9 cellular contexts compared by ENCODE assay signal in genomic region chr10:34526758-34527730, GRCh38.
DNase-seq lines count a peak whose midpoint lies in the region; ATAC-seq, FAIRE-seq and TF ChIP-seq lines count a peak whose summit lies in the region.
"Had no signal": no experiment of that assay in that cellular context is flagged by ENCODE, and none has a peak within 500 bp of the region (broad histone marks: within the 10 kb centered on the region; RNA-seq: fewer than 3 reads in every experiment).

No MANE protein-coding gene starts in this region.

- in situ Hi-C loops in HepG2 (cut with HindIII; ENCODE audit: extremely low pct_ligation_motif_present, low pct_unique_long_range_greater_than_20kb) = no loop called here

- no peaks in the 10 kb centered on the region for H4K20me1 ChIP-seq in HepG2 (ENCODE audit: insufficient read depth, low read length)

- H3K27ac ChIP-seq in HUES6 (ENCODE audit: low read depth, low read length) (peak overlapping the region; percentile 79), HepG2 (ENCODE audit: extremely low read length, insufficient read depth, low read length) (no peak overlapping the region), thyroid gland (no peak overlapping the region), Peyer's patch (peak overlapping the region in 1 of 4 donors; percentile 57)

- TF ChIP-seq EP300 in HepG2 (IDR thresholded peaks at IDR 0.05; ENCODE audit: low read depth in 2 of 2, low read length in 2 of 2) (no peak), HepG2 (CRISPR knock-in tag; IDR thresholded peaks at IDR 0.05; ENCODE audit: borderline replicate concordance) (no peak)

- no peaks in the 10 kb centered on the region for H3K27me3 ChIP-seq in HUES6 (ENCODE audit: control insufficient read depth, insufficient read depth, low read length)
- H3K27me3 ChIP-seq in HepG2 (ENCODE audit: control insufficient read depth in 1 of 2, insufficient read depth in 2 of 2, low read length in 2 of 2) = no peaks in the 10 kb centered on the region
- H3K27me3 ChIP-seq in thyroid gland = no peaks in the 10 kb centered on the region
- no peaks in the 10 kb centered on the region for H3K27me3 ChIP-seq in Peyer's patch

- peaks cover 7% of the 10 kb centered on the region; the same call in 1 of the 2 replicates for H3K9me3 ChIP-seq in HUES6 (ENCODE audit: control insufficient read depth, insufficient read depth, low read depth, low read length)
- H3K9me3 ChIP-seq in HepG2 (ENCODE audit: low read length) = no peaks in the 10 kb centered on the region
- H3K9me3 ChIP-seq in thyroid gland = no peaks in the 10 kb centered on the region
- H3K9me3 ChIP-seq in Peyer's patch = no peaks in the 10 kb centered on the region

- H3K4me3 ChIP-seq in HUES6 (ENCODE audit: low read depth, low read length) (no peak overlapping the region), HepG2 (replicated peaks in 1 of 3; ENCODE audit: insufficient read depth in 1 of 3, low read depth in 2 of 3, low read length in 3 of 3) (no peak overlapping the region), thyroid gland (replicated peaks in 1 of 3) (no peak overlapping the region), Peyer's patch (no peak overlapping the region)

- no peak for TF ChIP-seq RAD21 in HepG2 (CRISPR knock-in tag; IDR thresholded peaks at IDR 0.05)

- H3K4me1 ChIP-seq in HUES6 (ENCODE audit: control insufficient read depth, insufficient read depth, low read length) (peaks cover 39% of the 10 kb centered on the region), HepG2 (ENCODE audit: insufficient read depth, low read length) (peaks cover 28% of the 10 kb centered on the region), thyroid gland (peaks cover 12 to 20% of the 10 kb centered on the region in 2 donors), Peyer's patch (peaks cover 0 to 7% (median 0%) of the 10 kb centered on the region in 4 donors)

- peak; percentile 72 for TF ChIP-seq CTCF in chondrocyte (IDR thresholded peaks at IDR 0.05)
- 0 out of 2 replicates have a peak, but pooled peaks have one; percentile 14 for TF ChIP-seq CTCF in HepG2 (CRISPR knock-in tag; IDR thresholded peaks at IDR 0.05)
- TF ChIP-seq CTCF in thyroid gland (IDR thresholded peaks at IDR 0.05) = no peak
- TF ChIP-seq CTCF in Peyer's patch (IDR thresholded peaks at IDR 0.05) = peak in 1 of 6 experiments; percentile 7

- BruUV-seq in HepG2 (replicated peaks; lab: Mats Ljungman, UMichigan) = no TSS peak

- POLR2A ChIA-PET in HepG2 (lab: Yijun Ruan, JAX) = no interaction called here

- H3K27ac Mint-ChIP-seq in chondrocyte (ENCODE audit: unreplicated experiment) = peak overlapping the region; percentile 62
- H3K27ac Mint-ChIP-seq in activated T-helper 1 cell treated with anti-CD3 and anti-CD28 coated beads, Interleukin-12 subunit alpha, Interleukin-12 subunit beta, Interleukin-2, Interleukin-4 antibody, amounts not matched to agents 30 ng/mL and 10 ng/mL and 1 ng/mL, durations not matched to agents 14 hours and 24 hours and 36 hours = no peak overlapping the region

- H3K9ac ChIP-seq in HUES6 (ENCODE audit: low read length) = peak overlapping the region; percentile 20
- H3K9ac ChIP-seq in HepG2 (ENCODE audit: insufficient read depth, low read depth, low read length) = no peak overlapping the region

- H3K4me1 Mint-ChIP-seq in chondrocyte (ENCODE audit: low read depth) = peaks cover 34% of the 10 kb centered on the region
- H3K4me1 Mint-ChIP-seq in activated T-helper 1 cell treated with anti-CD3 and anti-CD28 coated beads, Interleukin-12 subunit alpha, Interleukin-12 subunit beta, Interleukin-2, Interleukin-4 antibody, amounts not matched to agents 30 ng/mL and 10 ng/mL and 1 ng/mL, durations not matched to agents 14 hours and 24 hours and 36 hours (ENCODE audit: low read depth) = peaks cover 6% of the 10 kb centered on the region

- WGBS in HepG2 (ENCODE audit: low lambda C conversion rate) = 97% methylated on average over 7 of the region's 7 CpGs
- WGBS in thyroid gland, 2 donors = 65 to 69% methylated on average over 7 of the region's 7 CpGs

- peaks cover 4% of the 10 kb centered on the region for H3K36me3 Mint-ChIP-seq in chondrocyte (ENCODE audit: low read depth)
- no peaks in the 10 kb centered on the region for H3K36me3 Mint-ChIP-seq in activated T-helper 1 cell treated with anti-CD3 and anti-CD28 coated beads, Interleukin-12 subunit alpha, Interleukin-12 subunit beta, Interleukin-2, Interleukin-4 antibody, amounts not matched to agents 30 ng/mL and 10 ng/mL and 1 ng/mL, durations not matched to agents 14 hours and 24 hours and 36 hours (ENCODE audit: low read depth)

- H3K79me2 ChIP-seq in HepG2 (ENCODE audit: insufficient read depth, low read length) = peaks cover 3% of the 10 kb centered on the region

- no peak overlapping the region for H3K4me3 Mint-ChIP-seq in chondrocyte (ENCODE audit: unreplicated experiment)
- H3K4me3 Mint-ChIP-seq in activated T-helper 1 cell treated with anti-CD3 and anti-CD28 coated beads, Interleukin-12 subunit alpha, Interleukin-12 subunit beta, Interleukin-2, Interleukin-4 antibody, amounts not matched to agents 30 ng/mL and 10 ng/mL and 1 ng/mL, durations not matched to agents 14 hours and 24 hours and 36 hours = no peak overlapping the region

- DNase-seq in AG08395 (ENCODE audit: low spot score) = peak; percentile 82
- DNase-seq in chondrocyte (ENCODE audit: low spot score) = no peak
- no peak for DNase-seq in HepG2 (ENCODE audit: low spot score)
- DNase-seq in activated T-helper 1 cell treated with anti-CD3 and anti-CD28 coated beads, Interleukin-12 subunit alpha, Interleukin-12 subunit beta, Interleukin-2, Interleukin-4 antibody, amounts not matched to agents 30 ng/mL and 10 ng/mL and 1 ng/mL, durations not matched to agents 14 hours and 24 hours and 36 hours (ENCODE audit: low spot score) = no peak
- no peak for DNase-seq in thyroid gland
- DNase-seq in NOMO-1 (lab: John Stamatoyannopoulos, UW; ENCODE audit: unreplicated experiment in 2 of 2) = no peak
- DNase-seq in Peyer's patch = no peak

- H3K4me2 ChIP-seq in HepG2 (ENCODE audit: low read depth, low read length) = no peak overlapping the region

- TF ChIP-seq POLR2A in HepG2 (IDR thresholded peaks at IDR 0.05; ENCODE audit: insufficient read depth in 1 of 2, low read depth in 2 of 2, low read length in 2 of 2) = no peak
- TF ChIP-seq POLR2A in thyroid gland (IDR thresholded peaks at IDR 0.05) = no peak
- no peak for TF ChIP-seq POLR2A in Peyer's patch (IDR thresholded peaks at IDR 0.05)

- H3K9me3 Mint-ChIP-seq in chondrocyte (ENCODE audit: low read depth) = peaks cover 18% of the 10 kb centered on the region
- no peaks in the 10 kb centered on the region for H3K9me3 Mint-ChIP-seq in activated T-helper 1 cell treated with anti-CD3 and anti-CD28 coated beads, Interleukin-12 subunit alpha, Interleukin-12 subunit beta, Interleukin-2, Interleukin-4 antibody, amounts not matched to agents 30 ng/mL and 10 ng/mL and 1 ng/mL, durations not matched to agents 14 hours and 24 hours and 36 hours

- CTCF ChIA-PET in HepG2 (lab: Yijun Ruan, JAX; ENCODE audit: low intra/inter-chr PET ratio, low total read pairs) = no interaction called here

- intact Hi-C loops in HepG2 (cut with micrococcal nuclease; ENCODE audit: unreplicated experiment) = loop anchor here (10.0 kb wide), 1 partner anchor 108 kb away; no protein-coding TSS in a partner anchor
- intact Hi-C loops in activated T-helper 1 cell treated with anti-CD3 and anti-CD28 coated beads, Interleukin-12 subunit alpha, Interleukin-12 subunit beta, Interleukin-2, Interleukin-4 antibody, amounts not matched to agents 30 ng/mL and 10 ng/mL and 1 ng/mL, durations not matched to agents 14 hours and 24 hours and 36 hours (cut with micrococcal nuclease) = no loop called here
- intact Hi-C loops in thyroid gland (cut with DNase I) = no loop called here

- FAIRE-seq in HepG2 (lab: Jason Lieb, UNC) = no peak
- FAIRE-seq: G401.6 had no signal

- no peak for ATAC-seq in HepG2

- no peaks in the 10 kb centered on the region for H3K27me3 Mint-ChIP-seq in chondrocyte (ENCODE audit: low read depth)
- peaks cover 2% of the 10 kb centered on the region for H3K27me3 Mint-ChIP-seq in activated T-helper 1 cell treated with anti-CD3 and anti-CD28 coated beads, Interleukin-12 subunit alpha, Interleukin-12 subunit beta, Interleukin-2, Interleukin-4 antibody, amounts not matched to agents 30 ng/mL and 10 ng/mL and 1 ng/mL, durations not matched to agents 14 hours and 24 hours and 36 hours (ENCODE audit: insufficient read depth)

- no peak overlapping the region for H2AFZ ChIP-seq in HepG2 (ENCODE audit: low read length)

- no peaks in the 10 kb centered on the region for H3K36me3 ChIP-seq in HUES6 (ENCODE audit: control insufficient read depth, insufficient read depth, low read length)
- H3K36me3 ChIP-seq in HepG2 (replicated peaks in 1 of 2; ENCODE audit: control insufficient read depth in 1 of 2, insufficient read depth in 2 of 2, low read length in 2 of 2) = no peaks in the 10 kb centered on the region
- H3K36me3 ChIP-seq in thyroid gland = no peaks in the 10 kb centered on the region
- H3K36me3 ChIP-seq in Peyer's patch = no peaks in the 10 kb centered on the region

TF ChIP-seq in HepG2, 621 proteins besides CTCF, POLR2A, EP300 and RAD21:
- TF ChIP-seq SAFB2 (CRISPR knock-in tag; IDR thresholded peaks at IDR 0.05; ENCODE audit: borderline replicate concordance, low read depth) (no peak), STAG1 (CRISPR knock-in tag; IDR thresholded peaks at IDR 0.05) (peak; percentile 35; the same call in 1 of the 2 replicates)

Comparison
In these comparisons a context has a peak if more than half of its experiments do, and no peak if none do; other contexts are left out.
1. CTCF ChIP-seq: peak in chondrocyte (single experiment) and HepG2 (single experiment); none in thyroid gland (0 of 6).